Comparison of ENCODE assay signal across 22 cellular contexts in genomic region chr17:75245011-75245410, GRCh38. TPM values are rescaled to one million over a fixed set of nuclear protein-coding genes. Genes with fewer than 3 reads are reported as not detected.
DNase-seq lines count a peak whose midpoint lies in the region; ATAC-seq, FAIRE-seq and TF ChIP-seq lines count a peak whose summit lies in the region.
"Had no signal": no experiment of that assay in that cellular context is flagged by ENCODE, and none has a peak within 500 bp of the region (broad histone marks: within the 10 kb centered on the region; RNA-seq: fewer than 3 reads in every experiment).

No MANE protein-coding gene starts in this region.

- H3K4me1 Mint-ChIP-seq in stimulated activated naive CD8-positive, alpha-beta T cell treated with anti-CD3 and anti-CD28 coated beads, Interleukin-15, Interleukin-2, amounts not matched to agents 100 ng/mL and 50 ng/mL, for 24 hours (ENCODE audit: low read depth): peaks cover 79% of the 10 kb centered on the region
- peaks cover 89% of the 10 kb centered on the region for H3K4me1 Mint-ChIP-seq in stimulated activated naive CD8-positive, alpha-beta T cell treated with anti-CD3 and anti-CD28 coated beads, Interleukin-15, amount 100 ng/mL, for 72 hours
- H3K4me1 Mint-ChIP-seq in dendritic cell treated with granulocyte-macrophage colony-stimulating factor and Interleukin-4, amounts not matched to agents 40 ng/mL and 50 ng/mL, for 4 days (ENCODE audit: low read depth): peaks cover 74% of the 10 kb centered on the region

- no peak for FAIRE-seq in GM12892 (lab: Jason Lieb, UNC)

- TF ChIP-seq POLR2A in GM12892 (IDR thresholded peaks at IDR 0.05; ENCODE audit: low read depth, low read length): no peak

- no peaks in the 10 kb centered on the region for H3K9me3 Mint-ChIP-seq in stimulated activated naive CD8-positive, alpha-beta T cell treated with anti-CD3 and anti-CD28 coated beads, Interleukin-15, Interleukin-2, amounts not matched to agents 100 ng/mL and 50 ng/mL, for 24 hours
- H3K9me3 Mint-ChIP-seq in stimulated activated naive CD8-positive, alpha-beta T cell treated with anti-CD3 and anti-CD28 coated beads, Interleukin-15, amount 100 ng/mL, for 72 hours: no peaks in the 10 kb centered on the region
- no peaks in the 10 kb centered on the region for H3K9me3 Mint-ChIP-seq in dendritic cell treated with granulocyte-macrophage colony-stimulating factor and Interleukin-4, amounts not matched to agents 40 ng/mL and 50 ng/mL, for 4 days

- intact Hi-C loops in dendritic cell treated with granulocyte-macrophage colony-stimulating factor and Interleukin-4, amounts not matched to agents 40 ng/mL and 50 ng/mL, for 4 days (cut with micrococcal nuclease): no loop called here

- POLR2A ChIA-PET in RWPE1 (lab: Yijun Ruan, JAX; ENCODE audit: low non-redundant PET): no interaction called here

- H3K4me3 Mint-ChIP-seq in stimulated activated naive CD8-positive, alpha-beta T cell treated with anti-CD3 and anti-CD28 coated beads, Interleukin-15, Interleukin-2, amounts not matched to agents 100 ng/mL and 50 ng/mL, for 24 hours: peak overlapping the region; percentile 45
- no peak overlapping the region for H3K4me3 Mint-ChIP-seq in stimulated activated naive CD8-positive, alpha-beta T cell treated with anti-CD3 and anti-CD28 coated beads, Interleukin-15, amount 100 ng/mL, for 72 hours
- H3K4me3 Mint-ChIP-seq in dendritic cell treated with granulocyte-macrophage colony-stimulating factor and Interleukin-4, amounts not matched to agents 40 ng/mL and 50 ng/mL, for 4 days: no peak overlapping the region

- CTCF ChIA-PET in RWPE1 (lab: Yijun Ruan, JAX): no interaction called here

- no peak for TF ChIP-seq CTCF in RWPE1 (conservative IDR thresholded peaks at IDR 0.05; ENCODE audit: low read depth)

- H3K27ac Mint-ChIP-seq in stimulated activated naive CD8-positive, alpha-beta T cell treated with anti-CD3 and anti-CD28 coated beads, Interleukin-15, Interleukin-2, amounts not matched to agents 100 ng/mL and 50 ng/mL, for 24 hours: no peak overlapping the region
- no peak overlapping the region for H3K27ac Mint-ChIP-seq in stimulated activated naive CD8-positive, alpha-beta T cell treated with anti-CD3 and anti-CD28 coated beads, Interleukin-15, amount 100 ng/mL, for 72 hours
- H3K27ac Mint-ChIP-seq in dendritic cell treated with granulocyte-macrophage colony-stimulating factor and Interleukin-4, amounts not matched to agents 40 ng/mL and 50 ng/mL, for 4 days: peak overlapping the region; percentile 50

- DNase-seq in stimulated activated naive CD8-positive, alpha-beta T cell treated with anti-CD3 and anti-CD28 coated beads, Interleukin-15, amount 100 ng/mL, for 72 hours: no peak
- DNase-seq in RWPE1 (ENCODE audit: low spot score) (no peak), GM12892 (ENCODE audit: insufficient read length) (no peak), EL (no peak)
- no peak for DNase-seq in activated effector memory CD4-positive, alpha-beta T cell treated with anti-CD3 and anti-CD28 coated beads, Interleukin-2, amount 50 U/mL, for 16 hours
- DNase-seq: activated CD4-positive, alpha-beta T cell treated with anti-CD3 and anti-CD28 coated beads for 1 hour; activated CD8-positive, alpha-beta memory T cell treated with anti-CD3 and anti-CD28 coated beads for 24 hours; amygdala; BE2C; Caco-2; mesendoderm; NCI-H1436 treated with DMSO at 0.1 percent for 48 hours; NCI-H510A treated with DMSO at 0.1 percent for 48 hours; NK-92 treated with Interleukin-12 subunit alpha and Interleukin-12 subunit beta, amount 100 ng/mL, for 24 hours; psoas muscle; SIG-M5; stimulated activated CD4-positive, alpha-beta T cell treated with anti-CD3 and anti-CD28 coated beads, Interleukin-15, amount 100 ng/mL, for 24 hours; stimulated activated naive CD8-positive, alpha-beta T cell treated with anti-CD3 and anti-CD28 coated beads, Interleukin-15, Interleukin-2, amounts not matched to agents 100 U/mL and 50 U/mL, for 24 hours; tibial artery had no signal

- no peaks in the 10 kb centered on the region for H3K27me3 Mint-ChIP-seq in stimulated activated naive CD8-positive, alpha-beta T cell treated with anti-CD3 and anti-CD28 coated beads, Interleukin-15, Interleukin-2, amounts not matched to agents 100 ng/mL and 50 ng/mL, for 24 hours
- H3K27me3 Mint-ChIP-seq in stimulated activated naive CD8-positive, alpha-beta T cell treated with anti-CD3 and anti-CD28 coated beads, Interleukin-15, amount 100 ng/mL, for 72 hours: no peaks in the 10 kb centered on the region
- no peaks in the 10 kb centered on the region for H3K27me3 Mint-ChIP-seq in dendritic cell treated with granulocyte-macrophage colony-stimulating factor and Interleukin-4, amounts not matched to agents 40 ng/mL and 50 ng/mL, for 4 days

- no peak for ATAC-seq in stimulated activated naive CD8-positive, alpha-beta T cell treated with anti-CD3 and anti-CD28 coated beads, Interleukin-15, amount 100 ng/mL, for 72 hours
- no peak for ATAC-seq in HG03439 (IDR thresholded peaks at IDR 0.05; ENCODE audit: unreplicated experiment)
- ATAC-seq: psoas muscle had no signal

- H3K27ac ChIP-seq in RWPE1: peak overlapping the region; percentile 15
- H3K27ac ChIP-seq: psoas muscle, tibial artery had no signal

- peaks cover 60% of the 10 kb centered on the region for H3K36me3 Mint-ChIP-seq in stimulated activated naive CD8-positive, alpha-beta T cell treated with anti-CD3 and anti-CD28 coated beads, Interleukin-15, Interleukin-2, amounts not matched to agents 100 ng/mL and 50 ng/mL, for 24 hours (ENCODE audit: low read depth)
- peaks cover 82% of the 10 kb centered on the region for H3K36me3 Mint-ChIP-seq in dendritic cell treated with granulocyte-macrophage colony-stimulating factor and Interleukin-4, amounts not matched to agents 40 ng/mL and 50 ng/mL, for 4 days (ENCODE audit: low read depth)

RNA-seq across cellular contexts. Expression of gene GGA3, which starts 16.4 kb away (rescaled TPM):
- polyA plus RNA-seq in GM12892 (2012; ENCODE audit: missing spikeins): 48.1 TPM

RNA-seq across cellular contexts. Expression of gene MRPS7, which starts 16.7 kb away (rescaled TPM):
- polyA plus RNA-seq in GM12892 (2012; ENCODE audit: missing spikeins): 77.8 TPM

RNA-seq across cellular contexts. Expression of gene MIF4GD, which starts 26.0 kb away (rescaled TPM):
- 33.3 TPM for polyA plus RNA-seq in GM12892 (2012; ENCODE audit: missing spikeins)

RNA-seq across cellular contexts. Expression of gene NUP85, which starts 39.5 kb away (rescaled TPM):
- 63.7 TPM for polyA plus RNA-seq in GM12892 (2012; ENCODE audit: missing spikeins)

RNA-seq across cellular contexts. Expression of gene SLC25A19, which starts 44.2 kb away (rescaled TPM):
- polyA plus RNA-seq in GM12892 (2012; ENCODE audit: missing spikeins): 56.3 TPM
